Comparison of ENCODE assay signal across 19 cellular contexts in the genomic region with DNA sequence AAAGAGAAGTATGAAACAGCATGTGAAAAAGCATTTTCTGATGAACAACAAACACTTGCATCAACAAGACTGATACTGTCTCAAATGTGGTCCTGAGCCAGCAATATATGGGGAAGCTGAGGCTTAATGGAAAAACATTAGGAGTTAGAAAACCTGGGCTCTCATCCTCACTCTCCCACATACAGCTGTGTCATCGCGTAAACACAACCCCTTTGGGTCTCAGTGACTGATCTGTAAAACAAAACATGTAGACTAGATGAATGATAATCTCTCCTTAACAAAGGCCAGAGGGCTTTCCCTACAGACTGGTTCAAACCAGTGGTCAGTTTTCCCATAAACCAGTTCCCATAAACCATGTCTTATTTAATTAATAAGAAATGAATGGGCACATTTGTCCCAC. TPM values are rescaled to one million over a fixed set of nuclear protein-coding genes. Genes with fewer than 3 reads are reported as not detected.
DNase-seq lines count a peak whose midpoint lies in the region; ATAC-seq lines count a peak whose summit lies in the region.
"Had no signal": no experiment of that assay in that cellular context is flagged by ENCODE, and none has a peak within 500 bp of the region (broad histone marks: within the 10 kb centered on the region; RNA-seq: fewer than 3 reads in every experiment).

No MANE protein-coding gene starts in this region.

- intact Hi-C loops in activated CD4-positive, alpha-beta memory T cell treated with anti-CD3 and anti-CD28 coated beads for 36 hours (cut with micrococcal nuclease) = no loop called here

- ATAC-seq in memory B cell (ENCODE audit: low read depth) = no peak
- ATAC-seq in HG03280 (IDR thresholded peaks at IDR 0.05; ENCODE audit: unreplicated experiment) = no peak

- H3K9ac ChIP-seq in NT2/D1 (ENCODE audit: insufficient read length, low read depth) = no peak overlapping the region

- peaks cover 3% of the 10 kb centered on the region for H3K9me3 Mint-ChIP-seq in memory B cell
- peaks cover 4% of the 10 kb centered on the region for H3K9me3 Mint-ChIP-seq in activated CD4-positive, alpha-beta memory T cell treated with anti-CD3 and anti-CD28 coated beads for 36 hours
- H3K9me3 Mint-ChIP-seq: CD8-positive, alpha-beta memory T cell had no signal

- CTCF ChIA-PET in activated CD4-positive, alpha-beta memory T cell treated with anti-CD3 and anti-CD28 coated beads for 36 hours (lab: Charles Lee) = no interaction called here

- H3K4me1 ChIP-seq in NT2/D1 (ENCODE audit: insufficient read depth, insufficient read length) = peaks cover 4% of the 10 kb centered on the region

- peak overlapping the region; percentile 74 for H3K27ac Mint-ChIP-seq in memory B cell
- no peak overlapping the region for H3K27ac Mint-ChIP-seq in activated CD4-positive, alpha-beta memory T cell treated with anti-CD3 and anti-CD28 coated beads for 36 hours
- H3K27ac Mint-ChIP-seq: CD14-positive monocyte had no signal

- H3K9me3 ChIP-seq in NT2/D1 (ENCODE audit: insufficient read depth, low read length) = no peaks in the 10 kb centered on the region

- H3K27me3 Mint-ChIP-seq in memory B cell = no peaks in the 10 kb centered on the region
- no peaks in the 10 kb centered on the region for H3K27me3 Mint-ChIP-seq in activated CD4-positive, alpha-beta memory T cell treated with anti-CD3 and anti-CD28 coated beads for 36 hours
- H3K27me3 Mint-ChIP-seq: CD8-positive, alpha-beta memory T cell had no signal

- POLR2A ChIA-PET in activated CD4-positive, alpha-beta memory T cell treated with anti-CD3 and anti-CD28 coated beads for 36 hours (lab: Charles Lee) = no interaction called here

- H3K4me3 ChIP-seq in H7 (ENCODE audit: insufficient read depth, low read depth, low read length) (no peak overlapping the region), NT2/D1 (ENCODE audit: insufficient read length, low read depth) (no peak overlapping the region)
- H3K4me3 ChIP-seq: SK-N-MC had no signal

- H3K4me3 Mint-ChIP-seq in memory B cell = no peak overlapping the region
- no peak overlapping the region for H3K4me3 Mint-ChIP-seq in activated CD4-positive, alpha-beta memory T cell treated with anti-CD3 and anti-CD28 coated beads for 36 hours
- H3K4me3 Mint-ChIP-seq: CD14-positive monocyte; CD8-positive, alpha-beta memory T cell had no signal

- DNase-seq in H7 (peak; percentile 25), NT2/D1 (ENCODE audit: low read depth, low spot score) (peak; percentile 13), memory B cell (ENCODE audit: low spot score in 2 of 2) (no peak), NCI-H510A (lab: John Stamatoyannopoulos, UW) (no peak)
- DNase-seq in stimulated activated CD4-positive, alpha-beta T cell treated with anti-CD3 and anti-CD28 coated beads, Interleukin-2, amount 100 ng/mL, for 48 hours = no peak
- no peak for DNase-seq in activated CD4-positive, alpha-beta memory T cell treated with anti-CD3 and anti-CD28 coated beads for 36 hours
- DNase-seq: CD8-positive, alpha-beta memory T cell; DMS79 treated with DMSO at 0.1 percent for 48 hours; KG1; NCI-H1048; NCI-H1417; NCI-H1694 treated with DMSO at 0.1 percent for 48 hours; NCI-H2081; NCI-H2227 treated with DMSO at 0.1 percent for 48 hours; NCI-H69; SIG-M5 had no signal

- H3K36me3 ChIP-seq in H7 (replicated peaks; ENCODE audit: control insufficient read depth, insufficient read depth, low read length) (no peaks in the 10 kb centered on the region), NT2/D1 (ENCODE audit: insufficient read depth, insufficient read length, low read length) (no peaks in the 10 kb centered on the region)

- H3K4me1 Mint-ChIP-seq in memory B cell = peaks cover 44% of the 10 kb centered on the region
- H3K4me1 Mint-ChIP-seq in activated CD4-positive, alpha-beta memory T cell treated with anti-CD3 and anti-CD28 coated beads for 36 hours (ENCODE audit: low read depth) = peaks cover 60% of the 10 kb centered on the region

- peaks cover 18% of the 10 kb centered on the region for H3K36me3 Mint-ChIP-seq in memory B cell
- H3K36me3 Mint-ChIP-seq in activated CD4-positive, alpha-beta memory T cell treated with anti-CD3 and anti-CD28 coated beads for 36 hours = peaks cover 16% of the 10 kb centered on the region
- H3K36me3 Mint-ChIP-seq: CD14-positive monocyte had no signal

- H3K27me3 ChIP-seq in H7 (ENCODE audit: control insufficient read depth, insufficient read depth, low read length) (no peaks in the 10 kb centered on the region), NT2/D1 (ENCODE audit: insufficient read depth, insufficient read length) (no peaks in the 10 kb centered on the region)

RNA-seq across cellular contexts. Expression of gene OSBPL3, which starts 48.2 kb away (rescaled TPM):
- 8.8 and 9.3 TPM in 2 replicates for total RNA-seq in H7 (2014; rRNA removed; shearing (Covaris generic))
- total RNA-seq in activated CD4-positive, alpha-beta memory T cell treated with anti-CD3 and anti-CD28 coated beads for 36 hours = 10 to 100 TPM; 41.2 to 45.1 TPM

Comparison
In these comparisons a context has a peak if more than half of its experiments do, and no peak if none do; other contexts are left out.
1. DNase-seq: peak in H7 (single experiment) and NT2/D1 (single experiment); none in memory B cell (0 of 2), NCI-H510A (single experiment), stimulated activated CD4-positive, alpha-beta T cell treated with anti-CD3 and anti-CD28 coated beads, Interleukin-2, amount 100 ng/mL, for 48 hours (0 of 2) and activated CD4-positive, alpha-beta memory T cell treated with anti-CD3 and anti-CD28 coated beads for 36 hours (single experiment).